7 cellular contexts compared by ENCODE assay signal in genomic region chr1:17922833-17923232, GRCh38.
DNase-seq lines count a peak whose midpoint lies in the region; ATAC-seq and TF ChIP-seq lines count a peak whose summit lies in the region.

No MANE protein-coding gene starts in this region.

- H3K27me3 ChIP-seq in ascending aorta = no peaks in the 10 kb centered on the region

- H3K4me3 Mint-ChIP-seq in HFFc6 = no peak overlapping the region
- no peak overlapping the region for H3K4me3 Mint-ChIP-seq in endothelial cell (ENCODE audit: unreplicated experiment)

- H3K36me3 ChIP-seq in ascending aorta = no peaks in the 10 kb centered on the region

- peaks cover 8% of the 10 kb centered on the region; the same call in 1 of the 2 replicates for H3K27me3 Mint-ChIP-seq in HFFc6 (ENCODE audit: insufficient read depth)
- H3K27me3 Mint-ChIP-seq in endothelial cell (ENCODE audit: unreplicated experiment) = peaks cover 2% of the 10 kb centered on the region

- intact Hi-C loops in ascending aorta (cut with DNase I) = no loop called here

- H3K4me3 ChIP-seq in ascending aorta = no peak overlapping the region

- H3K4me1 Mint-ChIP-seq in HFFc6 (ENCODE audit: low read depth) = no peaks in the 10 kb centered on the region
- peaks cover 15% of the 10 kb centered on the region for H3K4me1 Mint-ChIP-seq in endothelial cell (ENCODE audit: unreplicated experiment)

- H3K9me3 ChIP-seq in ascending aorta = no peaks in the 10 kb centered on the region

- no peaks in the 10 kb centered on the region for H3K9me3 Mint-ChIP-seq in HFFc6
- H3K9me3 Mint-ChIP-seq in endothelial cell (ENCODE audit: unreplicated experiment) = no peaks in the 10 kb centered on the region

- no peak overlapping the region for H3K27ac ChIP-seq in ascending aorta

- peak; percentile 22 for DNase-seq in DMS53 treated with DMSO at 0.1 percent for 48 hours (lab: John Stamatoyannopoulos, UW; ENCODE audit: unreplicated experiment)
- DNase-seq in HFFc6 = peak; percentile 8
- DNase-seq in NOMO-1 (lab: John Stamatoyannopoulos, UW; ENCODE audit: unreplicated experiment in 2 of 2) = peak; percentile 1 to 18
- DNase-seq in endothelial cell (ENCODE audit: low spot score) = peak; percentile 69
- DNase-seq in pons (ENCODE audit: low spot score) = peak; percentile 38
- DNase-seq in ascending aorta (ENCODE audit: low spot score in 2 of 2) = no peak

- TF ChIP-seq CTCF in HFFc6 (IDR thresholded peaks at IDR 0.05) = peak; percentile 72
- peak; percentile 28 for TF ChIP-seq CTCF in endothelial cell (IDR thresholded peaks at IDR 0.05; ENCODE audit: unreplicated experiment)
- TF ChIP-seq CTCF in ascending aorta (IDR thresholded peaks at IDR 0.05) = peak in 1 of 3 experiments; percentile 21

- H3K27ac Mint-ChIP-seq in HFFc6 (no peak overlapping the region), endothelial cell (ENCODE audit: unreplicated experiment) (no peak overlapping the region)

- no peaks in the 10 kb centered on the region for H3K4me1 ChIP-seq in ascending aorta

- H3K36me3 Mint-ChIP-seq in HFFc6 (ENCODE audit: low read depth) (no peaks in the 10 kb centered on the region), endothelial cell (ENCODE audit: low read depth, unreplicated experiment) (no peaks in the 10 kb centered on the region)

- ATAC-seq in HG02973 (IDR thresholded peaks at IDR 0.05; ENCODE audit: unreplicated experiment) = no peak

Comparison
In these comparisons a context has a peak if more than half of its experiments do, and no peak if none do; other contexts are left out.
1. DNase-seq: peak in DMS53 treated with DMSO at 0.1 percent for 48 hours (single experiment), HFFc6 (single experiment), NOMO-1 (2 of 2), endothelial cell (single experiment) and pons (single experiment); none in ascending aorta (0 of 2).